Comparison of ENCODE assay signal across 9 cellular contexts in genomic region chr1:100358210-100358609, GRCh38. TPM values are rescaled to one million over a fixed set of nuclear protein-coding genes. Genes with fewer than 3 reads are reported as not detected.
DNase-seq lines count a peak whose midpoint lies in the region; ATAC-seq, FAIRE-seq and TF ChIP-seq lines count a peak whose summit lies in the region.
"Had no signal": no experiment of that assay in that cellular context is flagged by ENCODE, and none has a peak within 500 bp of the region (broad histone marks: within the 10 kb centered on the region; RNA-seq: fewer than 3 reads in every experiment).

No MANE protein-coding gene starts in this region.

- H3K4me2 ChIP-seq in OCI-LY1 (ENCODE audit: low read length) (no peak overlapping the region), endothelial cell of umbilical vein (ENCODE audit: insufficient read depth, low read length) (no peak overlapping the region)

- no peaks in the 10 kb centered on the region for H3K9me3 Mint-ChIP-seq in activated naive CD8-positive, alpha-beta T cell (ENCODE audit: low read depth)
- no peaks in the 10 kb centered on the region for H3K9me3 Mint-ChIP-seq in activated naive CD8-positive, alpha-beta T cell treated with anti-CD3 and anti-CD28 coated beads, Interleukin-2, amount 50 U/mL, for 24 hours
- H3K9me3 Mint-ChIP-seq in stimulated activated effector memory CD8-positive, alpha-beta T cell treated with anti-CD3 and anti-CD28 coated beads, Interleukin-12 subunit alpha, Interleukin-12 subunit beta, amount 100 ng/mL, for 72 hours = no peaks in the 10 kb centered on the region

- no peaks in the 10 kb centered on the region for H3K9me1 ChIP-seq in endothelial cell of umbilical vein (replicated peaks; ENCODE audit: control insufficient read depth, extremely low read depth, insufficient read depth, low read length)

- no peaks in the 10 kb centered on the region for H3K9me3 ChIP-seq in OCI-LY1 (ENCODE audit: low read length)
- no peaks in the 10 kb centered on the region for H3K9me3 ChIP-seq in endothelial cell of umbilical vein (replicated peaks; ENCODE audit: control insufficient read depth, insufficient read depth, low read length)

- no peaks in the 10 kb centered on the region for H3K27me3 Mint-ChIP-seq in activated naive CD8-positive, alpha-beta T cell
- no peaks in the 10 kb centered on the region for H3K27me3 Mint-ChIP-seq in activated naive CD8-positive, alpha-beta T cell treated with anti-CD3 and anti-CD28 coated beads, Interleukin-2, amount 50 U/mL, for 24 hours

- DNase-seq in activated naive CD8-positive, alpha-beta T cell treated with anti-CD3 and anti-CD28 coated beads, Interleukin-2, amount 50 U/mL, for 24 hours = no peak
- DNase-seq in endothelial cell of umbilical vein (ENCODE audit: low read depth, low spot score) (peak; percentile 47), NCI-H1048 (lab: John Stamatoyannopoulos, UW) (no peak), GM12891 (ENCODE audit: insufficient read length, low spot score) (no peak), NCI-H510A treated with DMSO at 0.1 percent for 48 hours (lab: John Stamatoyannopoulos, UW) (no peak)
- no peak for DNase-seq in stimulated activated effector memory CD8-positive, alpha-beta T cell treated with anti-CD3 and anti-CD28 coated beads, Interleukin-12 subunit alpha, Interleukin-12 subunit beta, amount 100 ng/mL, for 72 hours (ENCODE audit: low spot score in 2 of 2)
- DNase-seq: T-helper 9 cell had no signal

- no peaks in the 10 kb centered on the region for H3K36me3 ChIP-seq in OCI-LY1 (ENCODE audit: insufficient read depth, low read length)
- H3K36me3 ChIP-seq in endothelial cell of umbilical vein (ENCODE audit: control insufficient read depth in 2 of 2, extremely low read depth in 1 of 2, insufficient read depth in 2 of 2, low read length in 2 of 2) = peaks cover 2% of the 10 kb centered on the region in 2 experiments

- H3K9ac ChIP-seq in OCI-LY1 (ENCODE audit: low read length) (no peak overlapping the region), endothelial cell of umbilical vein (replicated peaks; ENCODE audit: extremely low read depth, insufficient read depth, low read length) (no peak overlapping the region)

- H3K9me2 ChIP-seq in OCI-LY1 (ENCODE audit: low read depth, low read length) = no peaks in the 10 kb centered on the region

- H3F3A ChIP-seq in OCI-LY1 (ENCODE audit: insufficient read depth, low read length) = no peaks in the 10 kb centered on the region

- H3K27ac ChIP-seq in OCI-LY1 (ENCODE audit: low read depth, low read length, poor library complexity, severe bottlenecking) (no peak overlapping the region), endothelial cell of umbilical vein (ENCODE audit: insufficient read depth, low read depth, low read length) (no peak overlapping the region)

- H3K79me2 ChIP-seq in OCI-LY1 (ENCODE audit: insufficient read depth, low read length) (no peaks in the 10 kb centered on the region), endothelial cell of umbilical vein (ENCODE audit: control insufficient read depth, insufficient read depth, low read length) (peaks cover 29% of the 10 kb centered on the region)

- dilution Hi-C loops in endothelial cell of umbilical vein (cut with MboI; ENCODE audit: extremely low pct_ligation_motif_present, low sequenced_read_pairs) = no loop called here

- peaks cover 88% of the 10 kb centered on the region for H3K4me1 Mint-ChIP-seq in activated naive CD8-positive, alpha-beta T cell (ENCODE audit: low read depth)
- peaks cover 77% of the 10 kb centered on the region for H3K4me1 Mint-ChIP-seq in activated naive CD8-positive, alpha-beta T cell treated with anti-CD3 and anti-CD28 coated beads, Interleukin-2, amount 50 U/mL, for 24 hours
- H3K4me1 Mint-ChIP-seq in stimulated activated effector memory CD8-positive, alpha-beta T cell treated with anti-CD3 and anti-CD28 coated beads, Interleukin-12 subunit alpha, Interleukin-12 subunit beta, amount 100 ng/mL, for 72 hours = peaks cover 68% of the 10 kb centered on the region

- no peak for ATAC-seq in activated naive CD8-positive, alpha-beta T cell treated with anti-CD3 and anti-CD28 coated beads, Interleukin-2, amount 50 U/mL, for 24 hours
- ATAC-seq in stimulated activated effector memory CD8-positive, alpha-beta T cell treated with anti-CD3 and anti-CD28 coated beads, Interleukin-12 subunit alpha, Interleukin-12 subunit beta, amount 100 ng/mL, for 72 hours = no peak

- no peak for TF ChIP-seq POLR2A in endothelial cell of umbilical vein (IDR thresholded peaks at IDR 0.05; ENCODE audit: low read depth, low read length)
- TF ChIP-seq POLR2A in GM12891 (IDR thresholded peaks at IDR 0.05; ENCODE audit: low read depth, low read length) = no peak

- H3K27me3 ChIP-seq in OCI-LY1 (ENCODE audit: insufficient read depth, low read length) (no peaks in the 10 kb centered on the region), endothelial cell of umbilical vein (ENCODE audit: control insufficient read depth in 2 of 2, insufficient read depth in 2 of 2, low read length in 2 of 2) (no peaks in the 10 kb centered on the region)

- FAIRE-seq in endothelial cell of umbilical vein (lab: Jason Lieb, UNC) (peak; percentile 31), GM12891 (lab: Jason Lieb, UNC) (no peak)

- H3K4me1 ChIP-seq in OCI-LY1 (ENCODE audit: insufficient read depth, low read length, severe bottlenecking) (peaks cover 6% of the 10 kb centered on the region), endothelial cell of umbilical vein (ENCODE audit: control insufficient read depth, extremely low read depth, insufficient read depth, low read length) (peaks cover 26% of the 10 kb centered on the region)

- peaks cover 6% of the 10 kb centered on the region for H3K36me3 Mint-ChIP-seq in activated naive CD8-positive, alpha-beta T cell
- peaks cover 15% of the 10 kb centered on the region for H3K36me3 Mint-ChIP-seq in activated naive CD8-positive, alpha-beta T cell treated with anti-CD3 and anti-CD28 coated beads, Interleukin-2, amount 50 U/mL, for 24 hours (ENCODE audit: low read depth)
- peaks cover 67% of the 10 kb centered on the region for H3K36me3 Mint-ChIP-seq in stimulated activated effector memory CD8-positive, alpha-beta T cell treated with anti-CD3 and anti-CD28 coated beads, Interleukin-12 subunit alpha, Interleukin-12 subunit beta, amount 100 ng/mL, for 72 hours

- H3K27ac Mint-ChIP-seq in activated naive CD8-positive, alpha-beta T cell = no peak overlapping the region
- no peak overlapping the region for H3K27ac Mint-ChIP-seq in activated naive CD8-positive, alpha-beta T cell treated with anti-CD3 and anti-CD28 coated beads, Interleukin-2, amount 50 U/mL, for 24 hours
- peak overlapping the region; percentile 55 for H3K27ac Mint-ChIP-seq in stimulated activated effector memory CD8-positive, alpha-beta T cell treated with anti-CD3 and anti-CD28 coated beads, Interleukin-12 subunit alpha, Interleukin-12 subunit beta, amount 100 ng/mL, for 72 hours

- no TSS peak for BruUV-seq in endothelial cell of umbilical vein (replicated peaks; lab: Mats Ljungman, UMichigan)

- no peak overlapping the region for H2AFZ ChIP-seq in OCI-LY1 (ENCODE audit: low read length)
- H2AFZ ChIP-seq in endothelial cell of umbilical vein (ENCODE audit: low read depth, low read length) = no peak overlapping the region

- CTCF ChIA-PET in endothelial cell of umbilical vein (lab: Charles Lee) = interaction anchor here (0.7 to 5.5 kb wide), 19 partner anchors 8 to 510 kb away, joined by 3 to 48 read pairs (median 5); partner anchors contain the start of genes RTCA and TRMT13

- intact Hi-C loops in endothelial cell of umbilical vein (cut with micrococcal nuclease) = loop anchor here (1.0 kb wide), 1 partner anchor 550 kb away; no protein-coding TSS in a partner anchor

- TF ChIP-seq CTCF in OCI-LY1 (IDR thresholded peaks at IDR 0.05; ENCODE audit: low read length) (peak; percentile 53), endothelial cell of umbilical vein (IDR thresholded peaks at IDR 0.05; ENCODE audit: extremely low read depth in 1 of 2, insufficient read depth in 1 of 2, low read depth in 1 of 2, low read length in 2 of 2) (peak; percentile 49)

- POLR2A ChIA-PET in endothelial cell of umbilical vein (lab: Charles Lee) = interaction anchor here (0.6 kb wide), 1 partner anchor 93 kb away, joined by 3 read pairs; no protein-coding TSS in a partner anchor

- H3K4me3 ChIP-seq in OCI-LY1 (ENCODE audit: low read depth, low read length, poor library complexity, severe bottlenecking) = no peak overlapping the region
- no peak overlapping the region for H3K4me3 ChIP-seq in endothelial cell of umbilical vein (replicated peaks in 1 of 3; ENCODE audit: insufficient read depth in 1 of 3, low read depth in 1 of 3, low read length in 3 of 3)

- peak overlapping the region; percentile 33 for H3K4me3 Mint-ChIP-seq in activated naive CD8-positive, alpha-beta T cell
- H3K4me3 Mint-ChIP-seq in activated naive CD8-positive, alpha-beta T cell treated with anti-CD3 and anti-CD28 coated beads, Interleukin-2, amount 50 U/mL, for 24 hours = no peak overlapping the region
- peak overlapping the region; percentile 4 for H3K4me3 Mint-ChIP-seq in stimulated activated effector memory CD8-positive, alpha-beta T cell treated with anti-CD3 and anti-CD28 coated beads, Interleukin-12 subunit alpha, Interleukin-12 subunit beta, amount 100 ng/mL, for 72 hours

- H4K20me1 ChIP-seq in OCI-LY1 (ENCODE audit: insufficient read depth, low read length) (no peaks in the 10 kb centered on the region), endothelial cell of umbilical vein (replicated peaks; ENCODE audit: control insufficient read depth, extremely low read depth, insufficient read depth, low read length) (no peaks in the 10 kb centered on the region)

TF ChIP-seq in endothelial cell of umbilical vein, 7 proteins besides CTCF, POLR2A, EP300 and RAD21:
- TF ChIP-seq MYC (IDR thresholded peaks at IDR 0.05; ENCODE audit: low read depth, low read length) = no peak
- no peak for TF ChIP-seq EZH2 (IDR thresholded peaks at IDR 0.05; ENCODE audit: borderline replicate concordance, low read depth, low read length, severe bottlenecking)

TF ChIP-seq in GM12891, 5 proteins besides CTCF, POLR2A, EP300 and RAD21:
- TF ChIP-seq POLR2AphosphoS5 (IDR thresholded peaks at IDR 0.05; ENCODE audit: low read depth, low read length) (no peak), PAX5 (IDR thresholded peaks at IDR 0.05; ENCODE audit: insufficient read depth, low read length, severe bottlenecking) (no peak), SPI1 (IDR thresholded peaks at IDR 0.05; ENCODE audit: low read depth, low read length) (no peak), TAF1 (IDR thresholded peaks at IDR 0.05; ENCODE audit: low read depth, low read length) (no peak), POU2F2 (IDR thresholded peaks at IDR 0.05; ENCODE audit: low read depth, low read length) (no peak)
TF ChIP-seq in GM12891: peak in this region for 0.

RNA-seq across cellular contexts. Expression of gene CDC14A, which starts 5.9 kb away (rescaled TPM):
- total RNA-seq in endothelial cell of umbilical vein = 13.8 and 13.9 TPM in 2 replicates
- polyA plus RNA-seq in endothelial cell of umbilical vein = 3.2 and 3.4 TPM in 2 replicates
- polyA plus RNA-seq in endothelial cell of umbilical vein (2011; cell fraction: cytosol; rRNA removed) = 3.6 and 3.9 TPM in 2 replicates
- polyA plus RNA-seq in endothelial cell of umbilical vein (2011; cell fraction: nucleus; rRNA removed) = 18.0 and 19.9 TPM in 2 replicates
- 4.8 and 5.2 TPM in 2 replicates for polyA plus RNA-seq in endothelial cell of umbilical vein (2012)
- 13.9 and 16.6 TPM in 2 replicates for polyA minus RNA-seq in endothelial cell of umbilical vein
- 1.7 TPM for polyA minus RNA-seq in endothelial cell of umbilical vein (2011; cell fraction: cytosol; rRNA and poly(A)+ RNA removed)
- 69.4 and 69.7 TPM in 2 replicates for polyA minus RNA-seq in endothelial cell of umbilical vein (2011; cell fraction: nucleus; rRNA and poly(A)+ RNA removed)
- polyA plus RNA-seq in GM12891 (2012; ENCODE audit: low read depth, missing spikeins) = 2.2 TPM
